Comparison of ENCODE assay signal across 8 cellular contexts in genomic region chr13:26377038-26377437, GRCh38.
DNase-seq lines count a peak whose midpoint lies in the region; ATAC-seq and TF ChIP-seq lines count a peak whose summit lies in the region.

No MANE protein-coding gene starts in this region.

- H3K9me3 Mint-ChIP-seq in progenitor cell of endocrine pancreas (ENCODE audit: low read depth) = no peaks in the 10 kb centered on the region

- peak; percentile 55 for TF ChIP-seq CTCF in progenitor cell of endocrine pancreas (IDR thresholded peaks at IDR 0.05; ENCODE audit: unreplicated experiment)

- DNase-seq in activated CD4-positive, alpha-beta T cell treated with anti-CD3 and anti-CD28 coated beads for 48 hours = peak; percentile 17
- DNase-seq in activated CD4-positive, alpha-beta T cell treated with anti-CD3 and anti-CD28 coated beads for 4 hours = no peak
- DNase-seq in M059J (ENCODE audit: low read depth) (peak; percentile 13), dermis blood vessel endothelial cell (peak; percentile 25), progenitor cell of endocrine pancreas (ENCODE audit: low spot score, unreplicated experiment) (no peak), NCI-H1436 (lab: John Stamatoyannopoulos, UW) (no peak)

- no peak overlapping the region for H3K4me3 Mint-ChIP-seq in progenitor cell of endocrine pancreas (ENCODE audit: low read depth)

- ATAC-seq in HG03045 (IDR thresholded peaks at IDR 0.05; ENCODE audit: unreplicated experiment) = no peak
- ATAC-seq in HG03342 (IDR thresholded peaks at IDR 0.05; ENCODE audit: unreplicated experiment) = no peak

- no peak overlapping the region for H3K27ac Mint-ChIP-seq in progenitor cell of endocrine pancreas

- H3K36me3 Mint-ChIP-seq in progenitor cell of endocrine pancreas (ENCODE audit: insufficient read depth) = peaks cover 3% of the 10 kb centered on the region

- peaks cover 9% of the 10 kb centered on the region for H3K4me1 Mint-ChIP-seq in progenitor cell of endocrine pancreas (ENCODE audit: low read depth)

- H3K27me3 Mint-ChIP-seq in progenitor cell of endocrine pancreas = no peaks in the 10 kb centered on the region

Comparison
In these comparisons a context has a peak if more than half of its experiments do, and no peak if none do; other contexts are left out.
1. DNase-seq: peak in activated CD4-positive, alpha-beta T cell treated with anti-CD3 and anti-CD28 coated beads for 48 hours (single experiment), M059J (single experiment) and dermis blood vessel endothelial cell (single experiment); none in activated CD4-positive, alpha-beta T cell treated with anti-CD3 and anti-CD28 coated beads for 4 hours (0 of 2), progenitor cell of endocrine pancreas (single experiment) and NCI-H1436 (single experiment).